Comparison of ENCODE assay signal across 18 cellular contexts in genomic region chr2:211068108-211068780, GRCh38.
"Had no signal": no experiment of that assay in that cellular context is flagged by ENCODE, and none has a peak within 500 bp of the region (broad histone marks: within the 10 kb centered on the region; RNA-seq: fewer than 3 reads in every experiment).

No MANE protein-coding gene starts in this region.

- H3K27ac ChIP-seq: epithelial cell of prostate, upper lobe of right lung had no signal

- H3K36me3 ChIP-seq: upper lobe of right lung had no signal

- ATAC-seq: activated naive CD4-positive, alpha-beta T cell treated with anti-CD3 and anti-CD28 coated beads, Interleukin-2, amount 50 U/mL, for 72 hours; activated T-helper 17 cell treated with anti-CD3 and anti-CD28 coated beads, Interleukin-2, amount 50 U/mL, for 72 hours; stimulated activated naive CD8-positive, alpha-beta T cell treated with anti-CD3 and anti-CD28 coated beads, Interleukin-15, Interleukin-2, amounts not matched to agents 100 U/mL and 50 U/mL, for 24 hours; upper lobe of right lung had no signal

- H3K27me3 Mint-ChIP-seq: activated T-cell treated with anti-CD3 and anti-CD28 coated beads, Interleukin-2, amount 50 U/mL, for 24 hours; activated T-helper 17 cell treated with anti-CD3 and anti-CD28 coated beads, Interleukin-2, amount 50 U/mL, for 72 hours; progenitor cell of endocrine pancreas had no signal

- H3K9me3 Mint-ChIP-seq: activated T-cell treated with anti-CD3 and anti-CD28 coated beads, Interleukin-2, amount 50 U/mL, for 24 hours; brain; nephron; T-helper 1 cell treated with Interleukin-12 subunit alpha and Interleukin-12 subunit beta and Interleukin-4 antibody, amounts not matched to agents 30 μg/mL and 1 μg/mL, for 36 hours; WTC11 had no signal

- H3K4me3 ChIP-seq: upper lobe of right lung had no signal

- H3K9me3 ChIP-seq: upper lobe of right lung had no signal

- H3K4me1 Mint-ChIP-seq: activated T-helper 17 cell treated with anti-CD3 and anti-CD28 coated beads, Interleukin-2, amount 50 U/mL, for 72 hours; brain; nephron had no signal

- H3K36me3 Mint-ChIP-seq: activated naive CD4-positive, alpha-beta T cell treated with anti-CD3 and anti-CD28 coated beads, Interleukin-2, amount 50 U/mL, for 72 hours; brain; WTC11 had no signal

- H3K27ac Mint-ChIP-seq: activated naive CD4-positive, alpha-beta T cell treated with anti-CD3 and anti-CD28 coated beads, Interleukin-2, amount 50 U/mL, for 72 hours; activated T-cell treated with anti-CD3 and anti-CD28 coated beads, Interleukin-2, amount 50 U/mL, for 24 hours; activated T-helper 17 cell treated with anti-CD3 and anti-CD28 coated beads, Interleukin-2, amount 50 U/mL, for 72 hours; brain; nephron; progenitor cell of endocrine pancreas; T-helper 1 cell treated with Interleukin-12 subunit alpha and Interleukin-12 subunit beta and Interleukin-4 antibody, amounts not matched to agents 30 μg/mL and 1 μg/mL, for 36 hours; WTC11 had no signal

- H3K4me1 ChIP-seq: upper lobe of right lung had no signal

- H3K27me3 ChIP-seq: upper lobe of right lung had no signal

- H3K4me3 Mint-ChIP-seq: activated T-cell treated with anti-CD3 and anti-CD28 coated beads, Interleukin-2, amount 50 U/mL, for 24 hours; activated T-helper 17 cell treated with anti-CD3 and anti-CD28 coated beads, Interleukin-2, amount 50 U/mL, for 72 hours; brain; nephron; T-helper 1 cell treated with Interleukin-12 subunit alpha and Interleukin-12 subunit beta and Interleukin-4 antibody, amounts not matched to agents 30 μg/mL and 1 μg/mL, for 36 hours; WTC11 had no signal

- DNase-seq: activated CD8-positive, alpha-beta memory T cell treated with anti-CD3 and anti-CD28 coated beads for 24 hours; activated CD8-positive, alpha-beta memory T cell treated with anti-CD3 and anti-CD28 coated beads, Interleukin-2, amount 50 U/mL, for 4 hours; activated T-cell treated with anti-CD3 and anti-CD28 coated beads, Interleukin-2, amount 50 U/mL, for 24 hours; foreskin fibroblast; mesenchymal stem cell; occipital lobe; stimulated activated CD4-positive, alpha-beta T cell treated with anti-CD3 and anti-CD28 coated beads, Interleukin-4, amount 100 ng/mL, for 4 hours; stimulated activated naive CD8-positive, alpha-beta T cell treated with anti-CD3 and anti-CD28 coated beads, Interleukin-15, Interleukin-2, amounts not matched to agents 100 U/mL and 50 U/mL, for 24 hours; T1000; upper lobe of right lung had no signal
